1 cellular context compared by ENCODE assay signal in the genomic region with DNA sequence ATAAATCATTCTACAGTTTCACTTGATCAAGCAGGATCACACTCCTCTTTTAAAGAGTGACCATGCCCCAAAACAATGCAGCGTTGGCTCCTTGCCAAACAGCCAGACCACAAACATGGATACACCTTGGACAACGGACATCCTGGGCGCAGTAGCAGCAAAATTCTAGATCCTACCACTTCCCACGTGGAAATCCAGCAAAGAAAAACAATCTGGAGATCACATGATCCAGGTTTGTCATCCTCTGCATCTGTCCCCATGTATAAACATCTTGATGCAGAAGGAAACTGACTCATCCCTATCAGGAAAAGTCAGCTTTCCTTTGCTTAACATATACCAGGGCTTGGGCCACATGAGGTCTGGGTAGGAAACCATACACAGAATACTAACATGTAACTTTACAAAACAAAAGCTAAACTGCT.
TF ChIP-seq lines count a peak whose summit lies in the region.

No MANE protein-coding gene starts in this region.

TF ChIP-seq in K562, 482 proteins besides CTCF, POLR2A, EP300 and RAD21 (continued from another document and continues in another):
- TF ChIP-seq, protein P1, sequence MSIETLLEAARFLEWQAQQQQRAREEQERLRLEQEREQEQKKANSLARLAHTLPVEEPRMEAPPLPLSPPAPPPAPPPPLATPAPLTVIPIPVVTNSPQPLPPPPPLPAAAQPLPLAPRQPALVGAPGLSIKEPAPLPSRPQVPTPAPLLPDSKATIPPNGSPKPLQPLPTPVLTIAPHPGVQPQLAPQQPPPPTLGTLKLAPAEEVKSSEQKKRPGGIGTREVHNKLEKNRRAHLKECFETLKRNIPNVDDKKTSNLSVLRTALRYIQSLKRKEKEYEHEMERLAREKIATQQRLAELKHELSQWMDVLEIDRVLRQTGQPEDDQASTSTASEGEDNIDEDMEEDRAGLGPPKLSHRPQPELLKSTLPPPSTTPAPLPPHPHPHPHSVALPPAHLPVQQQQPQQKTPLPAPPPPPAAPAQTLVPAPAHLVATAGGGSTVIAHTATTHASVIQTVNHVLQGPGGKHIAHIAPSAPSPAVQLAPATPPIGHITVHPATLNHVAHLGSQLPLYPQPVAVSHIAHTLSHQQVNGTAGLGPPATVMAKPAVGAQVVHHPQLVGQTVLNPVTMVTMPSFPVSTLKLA (conservative IDR thresholded peaks at IDR 0.05): peak; percentile 47 to 65; a peak in 1 of 4 replicates
- no peak for TF ChIP-seq MLX (CRISPR knock-in tag; conservative IDR thresholded peaks at IDR 0.05)
- TF ChIP-seq, protein P2, sequence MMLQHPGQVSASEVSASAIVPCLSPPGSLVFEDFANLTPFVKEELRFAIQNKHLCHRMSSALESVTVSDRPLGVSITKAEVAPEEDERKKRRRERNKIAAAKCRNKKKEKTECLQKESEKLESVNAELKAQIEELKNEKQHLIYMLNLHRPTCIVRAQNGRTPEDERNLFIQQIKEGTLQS (IDR thresholded peaks at IDR 0.05): peak; percentile 63
- TF ChIP-seq, protein P2 (CRISPR knock-in tag; conservative IDR thresholded peaks at IDR 0.05): no peak
- TF ChIP-seq BRD9 (IDR thresholded peaks at IDR 0.05; ENCODE audit: low read depth, partially characterized antibody): no peak
- no peak for TF ChIP-seq CHD2 (IDR thresholded peaks at IDR 0.05; ENCODE audit: low read depth, low read length)
- no peak for TF ChIP-seq FOXP1 (CRISPR knock-in tag; IDR thresholded peaks at IDR 0.05)
- TF ChIP-seq, protein P3, sequence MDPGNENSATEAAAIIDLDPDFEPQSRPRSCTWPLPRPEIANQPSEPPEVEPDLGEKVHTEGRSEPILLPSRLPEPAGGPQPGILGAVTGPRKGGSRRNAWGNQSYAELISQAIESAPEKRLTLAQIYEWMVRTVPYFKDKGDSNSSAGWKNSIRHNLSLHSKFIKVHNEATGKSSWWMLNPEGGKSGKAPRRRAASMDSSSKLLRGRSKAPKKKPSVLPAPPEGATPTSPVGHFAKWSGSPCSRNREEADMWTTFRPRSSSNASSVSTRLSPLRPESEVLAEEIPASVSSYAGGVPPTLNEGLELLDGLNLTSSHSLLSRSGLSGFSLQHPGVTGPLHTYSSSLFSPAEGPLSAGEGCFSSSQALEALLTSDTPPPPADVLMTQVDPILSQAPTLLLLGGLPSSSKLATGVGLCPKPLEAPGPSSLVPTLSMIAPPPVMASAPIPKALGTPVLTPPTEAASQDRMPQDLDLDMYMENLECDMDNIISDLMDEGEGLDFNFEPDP (CRISPR knock-in tag; IDR thresholded peaks at IDR 0.05): no peak
- 0 out of 2 replicates have a peak, but pooled peaks have one; percentile 28 for TF ChIP-seq GTF2A2 (tag; IDR thresholded peaks at IDR 0.05)
- TF ChIP-seq CBFA2T3 (IDR thresholded peaks at IDR 0.05): peak; percentile 85
- no peak for TF ChIP-seq ID3 (CRISPR knock-in tag; IDR thresholded peaks at IDR 0.05)
- TF ChIP-seq ID3 (tag; IDR thresholded peaks at IDR 0.05): peak; percentile 92
- TF ChIP-seq TEAD1 (CRISPR knock-in tag; IDR thresholded peaks at IDR 0.05): peak in 1 of 2 experiments; percentile 85; a peak in 2 of 4 replicates
- peak; percentile 26; the same call in 1 of the 2 replicates for TF ChIP-seq SOX6 (IDR thresholded peaks at IDR 0.05)
- 0 out of 2 replicates have a peak, but pooled peaks have one; percentile 33 for TF ChIP-seq SMARCC2 (IDR thresholded peaks at IDR 0.05; ENCODE audit: low read depth)
- TF ChIP-seq TOE1 (IDR thresholded peaks at IDR 0.05; ENCODE audit: borderline replicate concordance): peak; percentile 84; the same call in 1 of the 2 replicates
- no peak for TF ChIP-seq TOE1 (CRISPR knock-in tag; IDR thresholded peaks at IDR 0.05; ENCODE audit: borderline replicate concordance, low read depth)
- TF ChIP-seq PYGO2 (tag; IDR thresholded peaks at IDR 0.05): peak; percentile 80
- TF ChIP-seq CTBP1 (IDR thresholded peaks at IDR 0.05; ENCODE audit: borderline replicate concordance): peak; percentile 65
- TF ChIP-seq MBD2 (IDR thresholded peaks at IDR 0.05; ENCODE audit: borderline replicate concordance, low read depth): no peak
- peak; percentile 84 for TF ChIP-seq JUND (IDR thresholded peaks at IDR 0.05; ENCODE audit: borderline replicate concordance, low read depth, low read length)
- no peak for TF ChIP-seq JUND (tag; IDR thresholded peaks at IDR 0.05; ENCODE audit: borderline replicate concordance, low read depth, low read length)
- peak; percentile 55; the same call in 1 of the 2 replicates for TF ChIP-seq ZNF589 (CRISPR knock-in tag; IDR thresholded peaks at IDR 0.05; ENCODE audit: low read depth)
- TF ChIP-seq BCL6 (CRISPR knock-in tag; IDR thresholded peaks at IDR 0.05): 0 out of 2 replicates have a peak, but pooled peaks have one; percentile 16
- peak; percentile 69; the same call in 1 of the 2 replicates for TF ChIP-seq ZNF395 (CRISPR knock-in tag; IDR thresholded peaks at IDR 0.05)
- peak; percentile 81 for TF ChIP-seq ARID1B (IDR thresholded peaks at IDR 0.05)
- TF ChIP-seq MEIS2 (IDR thresholded peaks at IDR 0.05; ENCODE audit: partially characterized antibody): peak; percentile 4
- peak; percentile 57; the same call in 1 of the 2 replicates for TF ChIP-seq SMAD4 (CRISPR knock-in tag; conservative IDR thresholded peaks at IDR 0.05)
- TF ChIP-seq MTA2 (IDR thresholded peaks at IDR 0.05; ENCODE audit: low read depth): no peak
- no peak for TF ChIP-seq ZNF217 (CRISPR knock-in tag; IDR thresholded peaks at IDR 0.05)
- TF ChIP-seq NR2C1 (IDR thresholded peaks at IDR 0.05): no peak
- TF ChIP-seq NR2C1 (tag; IDR thresholded peaks at IDR 0.05): 0 out of 2 replicates have a peak, but pooled peaks have one; percentile 26
- TF ChIP-seq ZKSCAN8 (CRISPR knock-in tag; IDR thresholded peaks at IDR 0.05): peak; percentile 87; the same call in 1 of the 2 replicates
- 0 out of 2 replicates have a peak, but pooled peaks have one; percentile 48 for TF ChIP-seq ZNF592 (IDR thresholded peaks at IDR 0.05)
- peak; percentile 84 for TF ChIP-seq ZNF584 (CRISPR knock-in tag; IDR thresholded peaks at IDR 0.05; ENCODE audit: low read depth)
- peak; percentile 50; the same call in 1 of the 2 replicates for TF ChIP-seq NCOR1 (IDR thresholded peaks at IDR 0.05)
- peak; percentile 29; the same call in 1 of the 2 replicates for TF ChIP-seq FOXJ2 (tag; IDR thresholded peaks at IDR 0.05)
- peak in 1 of 2 experiments; percentile 61; a peak in 2 of 4 replicates for TF ChIP-seq RCOR1 (IDR thresholded peaks at IDR 0.05; ENCODE audit: borderline replicate concordance in 1 of 2, low read depth in 2 of 2, low read length in 2 of 2)
- no peak for TF ChIP-seq PCBP2 (IDR thresholded peaks at IDR 0.05; ENCODE audit: low read depth, low read length, poor library complexity, severe bottlenecking)
- TF ChIP-seq USF1 (CRISPR knock-in tag; IDR thresholded peaks at IDR 0.05): peak; percentile 62
- TF ChIP-seq SP2 (IDR thresholded peaks at IDR 0.05; ENCODE audit: extremely low read depth, low read depth, low read length, poor library complexity, severe bottlenecking): no peak
- TF ChIP-seq ZNF583 (CRISPR knock-in tag; IDR thresholded peaks at IDR 0.05): peak; percentile 87
- TF ChIP-seq, protein P4, sequence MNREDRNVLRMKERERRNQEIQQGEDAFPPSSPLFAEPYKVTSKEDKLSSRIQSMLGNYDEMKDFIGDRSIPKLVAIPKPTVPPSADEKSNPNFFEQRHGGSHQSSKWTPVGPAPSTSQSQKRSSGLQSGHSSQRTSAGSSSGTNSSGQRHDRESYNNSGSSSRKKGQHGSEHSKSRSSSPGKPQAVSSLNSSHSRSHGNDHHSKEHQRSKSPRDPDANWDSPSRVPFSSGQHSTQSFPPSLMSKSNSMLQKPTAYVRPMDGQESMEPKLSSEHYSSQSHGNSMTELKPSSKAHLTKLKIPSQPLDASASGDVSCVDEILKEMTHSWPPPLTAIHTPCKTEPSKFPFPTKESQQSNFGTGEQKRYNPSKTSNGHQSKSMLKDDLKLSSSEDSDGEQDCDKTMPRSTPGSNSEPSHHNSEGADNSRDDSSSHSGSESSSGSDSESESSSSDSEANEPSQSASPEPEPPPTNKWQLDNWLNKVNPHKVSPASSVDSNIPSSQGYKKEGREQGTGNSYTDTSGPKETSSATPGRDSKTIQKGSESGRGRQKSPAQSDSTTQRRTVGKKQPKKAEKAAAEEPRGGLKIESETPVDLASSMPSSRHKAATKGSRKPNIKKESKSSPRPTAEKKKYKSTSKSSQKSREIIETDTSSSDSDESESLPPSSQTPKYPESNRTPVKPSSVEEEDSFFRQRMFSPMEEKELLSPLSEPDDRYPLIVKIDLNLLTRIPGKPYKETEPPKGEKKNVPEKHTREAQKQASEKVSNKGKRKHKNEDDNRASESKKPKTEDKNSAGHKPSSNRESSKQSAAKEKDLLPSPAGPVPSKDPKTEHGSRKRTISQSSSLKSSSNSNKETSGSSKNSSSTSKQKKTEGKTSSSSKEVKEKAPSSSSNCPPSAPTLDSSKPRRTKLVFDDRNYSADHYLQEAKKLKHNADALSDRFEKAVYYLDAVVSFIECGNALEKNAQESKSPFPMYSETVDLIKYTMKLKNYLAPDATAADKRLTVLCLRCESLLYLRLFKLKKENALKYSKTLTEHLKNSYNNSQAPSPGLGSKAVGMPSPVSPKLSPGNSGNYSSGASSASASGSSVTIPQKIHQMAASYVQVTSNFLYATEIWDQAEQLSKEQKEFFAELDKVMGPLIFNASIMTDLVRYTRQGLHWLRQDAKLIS (CRISPR knock-in tag; IDR thresholded peaks at IDR 0.05): no peak
- TF ChIP-seq ZNF175 (CRISPR knock-in tag; IDR thresholded peaks at IDR 0.05; ENCODE audit: low read depth): peak; percentile 87
- TF ChIP-seq DMBX1 (CRISPR knock-in tag; IDR thresholded peaks at IDR 0.05; ENCODE audit: borderline replicate concordance): peak; percentile 93; the same call in 1 of the 2 replicates
- TF ChIP-seq ZNF311 (CRISPR knock-in tag; IDR thresholded peaks at IDR 0.05): peak; percentile 84
- TF ChIP-seq NFIC (IDR thresholded peaks at IDR 0.05): peak; percentile 94
- peak; percentile 80 for TF ChIP-seq NFIX (CRISPR knock-in tag; IDR thresholded peaks at IDR 0.05; ENCODE audit: low read depth)
- peak; percentile 72; the same call in 1 of the 2 replicates for TF ChIP-seq JUN (IDR thresholded peaks at IDR 0.05; ENCODE audit: borderline replicate concordance, low read depth, low read length)
- no peak for TF ChIP-seq JUN (CRISPR knock-in tag; IDR thresholded peaks at IDR 0.05; ENCODE audit: borderline replicate concordance)
